ENCODE assay signal across 16 cellular contexts in genomic region chr17:62616993-62617893, GRCh38. TPM values are rescaled to one million over a fixed set of nuclear protein-coding genes. Genes with fewer than 3 reads are reported as not detected.
DNase-seq lines count a peak whose midpoint lies in the region; ATAC-seq and TF ChIP-seq lines count a peak whose summit lies in the region.
"Had no signal": no experiment of that assay in that cellular context is flagged by ENCODE, and none has a peak within 500 bp of the region (broad histone marks: within the 10 kb centered on the region; RNA-seq: fewer than 3 reads in every experiment).

No MANE protein-coding gene starts in this region.

- DNase-seq in DMS 273 (lab: John Stamatoyannopoulos, UW; ENCODE audit: unreplicated experiment) (peak; percentile 16), DMS 273 treated with DMSO at 0.1 percent for 48 hours (lab: John Stamatoyannopoulos, UW) (no peak), SK-MEL-5 (ENCODE audit: low read depth, low spot score) (peak; percentile 44), glutamatergic neuron (peak; percentile 53), retina (peak; percentile 62), coronary artery (ENCODE audit: low spot score) (no peak)
- DNase-seq in activated naive CD4-positive, alpha-beta T cell (lab: John Stamatoyannopoulos, UW) = no peak
- DNase-seq: activated effector memory CD4-positive, alpha-beta T cell treated with Interleukin-2 at 50 U/mL for 16 hours; DMS79 treated with DMSO at 0.1 percent for 48 hours; foreskin melanocyte; left cardiac atrium; NCI-H526 treated with DMSO at 0.1 percent for 48 hours; stimulated activated CD4-positive, alpha-beta T cell treated with anti-CD3 and anti-CD28 coated beads, Interleukin-4, amount 100 ng/mL, for 1 hour had no signal

- peak overlapping the region; percentile 95 for H3K27ac Mint-ChIP-seq in glutamatergic neuron (ENCODE audit: unreplicated experiment)

- no peak for ATAC-seq in HG02571 (IDR thresholded peaks at IDR 0.05; ENCODE audit: unreplicated experiment)

- peaks cover 8% of the 10 kb centered on the region for H3K27me3 Mint-ChIP-seq in glutamatergic neuron (ENCODE audit: unreplicated experiment)

- no peak overlapping the region for H3K27ac ChIP-seq in coronary artery
- H3K27ac ChIP-seq: 22Rv1, parathyroid adenoma had no signal

- peak overlapping the region; percentile 55 for H3K4me3 Mint-ChIP-seq in glutamatergic neuron (ENCODE audit: unreplicated experiment)

- in situ Hi-C loops in SK-MEL-5 (cut with HindIII; ENCODE audit: low pct_unique_long_range_greater_than_20kb, low sequenced_read_pairs) = no loop called here

- H3K4me3 ChIP-seq in coronary artery = no peak overlapping the region

- TF ChIP-seq CTCF in glutamatergic neuron (IDR thresholded peaks at IDR 0.05; ENCODE audit: partially characterized antibody, unreplicated experiment) (no peak), coronary artery (IDR thresholded peaks at IDR 0.05) (no peak)

- no peaks in the 10 kb centered on the region for H3K36me3 Mint-ChIP-seq in glutamatergic neuron (ENCODE audit: unreplicated experiment)

- H3K9me3 Mint-ChIP-seq in glutamatergic neuron (ENCODE audit: unreplicated experiment) = peaks cover 15% of the 10 kb centered on the region

- H3K4me1 Mint-ChIP-seq in glutamatergic neuron (ENCODE audit: low read depth, unreplicated experiment) = peaks cover 51% of the 10 kb centered on the region

RNA-seq across cellular contexts. Expression of gene MRC2, which starts 10.2 kb away (rescaled TPM):
- 7.6 and 8.0 TPM in 2 replicates for total RNA-seq in SK-MEL-5 (2014; rRNA removed; shearing (Covaris generic))
- 18.8 and 25.2 TPM in 2 replicates for polyA plus RNA-seq in SK-MEL-5 (2015; cell fraction: cytosol; rRNA removed)
- 13.7 and 21.7 TPM in 2 replicates for polyA plus RNA-seq in SK-MEL-5 (2015; cell fraction: nucleus; rRNA removed)
- 24.0 TPM for total RNA-seq in glutamatergic neuron (ENCODE audit: unreplicated experiment)

Comparison
In these comparisons a context has a peak if more than half of its experiments do, and no peak if none do; other contexts are left out.
1. DNase-seq: peak in DMS 273 (single experiment), SK-MEL-5 (single experiment), glutamatergic neuron (single experiment) and retina (single experiment); none in DMS 273 treated with DMSO at 0.1 percent for 48 hours (single experiment), coronary artery (single experiment) and activated naive CD4-positive, alpha-beta T cell (0 of 4).